ENCODE assay signal across 18 cellular contexts in genomic region chr3:127691974-127692373, GRCh38.
"Had no signal": no experiment of that assay in that cellular context is flagged by ENCODE, and none has a peak within 500 bp of the region (broad histone marks: within the 10 kb centered on the region; RNA-seq: fewer than 3 reads in every experiment).

No MANE protein-coding gene starts in this region.

- H3K9ac ChIP-seq: neural progenitor cell had no signal

- ATAC-seq: activated CD8-positive, alpha-beta T cell treated with anti-CD3 and anti-CD28 coated beads, Interleukin-2, amount 10 ng/mL, durations not matched to agents 7 days and 5 days; activated T-cell treated with anti-CD3 and anti-CD28 coated beads, Interleukin-2, amount 50 U/mL, for 4 hours; naive thymus-derived CD4-positive, alpha-beta T cell had no signal

- H3K4me2 ChIP-seq: neural progenitor cell, smooth muscle cell had no signal

- H3K9me3 ChIP-seq: esophagus muscularis mucosa, prostate gland, stomach, upper lobe of left lung had no signal

- H3K27me3 ChIP-seq: esophagus muscularis mucosa, neural progenitor cell, stomach, upper lobe of left lung had no signal

- H3K36me3 ChIP-seq: neural progenitor cell, prostate gland had no signal

- DNase-seq: activated CD4-positive, alpha-beta T cell treated with anti-CD3 and anti-CD28 coated beads, Interleukin-2, amount 10 ng/mL, durations not matched to agents 24 days and 14 days; activated CD8-positive, alpha-beta T cell treated with anti-CD3 and anti-CD28 coated beads, Interleukin-2, amount 10 ng/mL, durations not matched to agents 7 days and 5 days; activated naive CD4-positive, alpha-beta T cell treated with anti-CD3 and anti-CD28 coated beads for 36 hours; activated T-cell treated with anti-CD3 and anti-CD28 coated beads, Interleukin-2, amount 50 U/mL, for 4 hours; anterior cingulate cortex; cerebellar nuclear complex; effector CD4-positive, alpha-beta T cell; hypothalamus; naive thymus-derived CD4-positive, alpha-beta T cell; stimulated activated CD4-positive, alpha-beta T cell treated with anti-CD3 and anti-CD28 coated beads, Interleukin-4, amount 100 ng/mL, for 1 hour; stomach; T-helper 1 cell; upper lobe of left lung had no signal

- H2AFZ ChIP-seq: neural progenitor cell had no signal

- H3K27ac ChIP-seq: neural progenitor cell, prostate gland had no signal

- FAIRE-seq: keratinocyte had no signal

- H3K4me3 ChIP-seq: esophagus muscularis mucosa, neural progenitor cell, prostate gland, smooth muscle cell, stomach, upper lobe of left lung had no signal
